ENCODE assay signal across 29 cellular contexts in the genomic region with DNA sequence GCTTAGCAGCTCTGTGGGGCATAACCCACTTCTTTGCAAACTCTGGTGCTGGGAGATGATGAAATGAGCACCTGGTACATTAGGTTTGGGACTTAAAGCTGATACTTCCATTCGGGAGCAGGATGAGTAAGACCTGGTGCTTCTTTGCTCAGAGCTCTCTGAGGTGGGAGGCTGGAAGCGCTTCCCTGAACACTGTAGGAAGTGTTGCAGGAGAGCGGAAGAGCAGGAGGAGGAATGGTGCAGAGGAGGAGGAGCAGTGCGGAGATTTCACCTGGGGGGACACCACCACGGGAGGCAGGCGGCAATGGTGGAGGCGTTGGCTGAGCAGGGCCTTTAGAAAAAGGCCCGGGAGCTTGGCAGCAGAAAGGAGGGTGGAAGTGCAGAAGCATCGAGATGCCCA.
"Had no signal": no experiment of that assay in that cellular context is flagged by ENCODE, and none has a peak within 500 bp of the region (broad histone marks: within the 10 kb centered on the region; RNA-seq: fewer than 3 reads in every experiment).

No MANE protein-coding gene starts in this region.

- H3K9me3 Mint-ChIP-seq: activated CD4-positive, alpha-beta T cell treated with anti-CD3 and anti-CD28 coated beads, Interleukin-2, amount 10 ng/mL, durations not matched to agents 24 days and 14 days; activated naive CD4-positive, alpha-beta T cell treated with anti-CD3 and anti-CD28 coated beads, Interleukin-2, amount 50 U/mL, for 24 hours; activated naive CD8-positive, alpha-beta T cell treated with anti-CD3 and anti-CD28 coated beads for 36 hours; activated naive CD8-positive, alpha-beta T cell treated with anti-CD3 and anti-CD28 coated beads, Interleukin-2, amount 50 U/mL, for 24 hours; activated T-helper 1 cell treated with anti-CD3 and anti-CD28 coated beads, Interleukin-12 subunit alpha, Interleukin-12 subunit beta, Interleukin-2, Interleukin-4 antibody, amounts not matched to agents 30 ng/mL and 10 ng/mL and 1 ng/mL, durations not matched to agents 14 hours and 24 hours and 36 hours; activated T-helper 2 cell treated with anti-CD3 and anti-CD28 coated beads, Interferon-gamma antibody, Interleukin-2, Interleukin-4, amounts not matched to agents 10 μg/mL and 5 μg/mL and 100 μg/mL, durations not matched to agents 14 hours and 24 hours and 36 hours had no signal

- DNase-seq: activated CD4-positive, alpha-beta memory T cell treated with anti-CD3 and anti-CD28 coated beads for 36 hours; activated CD4-positive, alpha-beta T cell treated with anti-CD3 and anti-CD28 coated beads for 36 hours; activated CD4-positive, alpha-beta T cell treated with anti-CD3 and anti-CD28 coated beads, Interleukin-2, amount 10 ng/mL, durations not matched to agents 24 days and 14 days; activated CD4-positive, CD25-positive, alpha-beta regulatory T cell; activated CD4-positive, CD25-positive, alpha-beta regulatory T cell treated with anti-CD3 and anti-CD28 coated beads, Interleukin-2, amount 50 U/mL, for 72 hours; activated CD8-positive, alpha-beta memory T cell treated with anti-CD3 and anti-CD28 coated beads, Interleukin-2, amount 10 ng/mL, durations not matched to agents 7 days and 5 days; activated CD8-positive, alpha-beta memory T cell treated with anti-CD3 and anti-CD28 coated beads, Interleukin-2, amount 50 U/mL, for 4 hours; activated CD8-positive, alpha-beta T cell treated with anti-CD3 and anti-CD28 coated beads, Interleukin-2, amount 10 ng/mL, durations not matched to agents 7 days and 5 days; activated effector memory CD4-positive, alpha-beta T cell treated with anti-CD3 and anti-CD28 coated beads, Interleukin-2, amount 50 U/mL, for 16 hours; activated naive CD4-positive, alpha-beta T cell treated with anti-CD3 and anti-CD28 coated beads for 36 hours; activated naive CD8-positive, alpha-beta T cell treated with anti-CD3 and anti-CD28 coated beads for 36 hours; activated naive CD8-positive, alpha-beta T cell treated with anti-CD3 and anti-CD28 coated beads, Interleukin-2, amount 50 U/mL, for 24 hours; activated T-cell treated with anti-CD3 and anti-CD28 coated beads, Interleukin-2, amount 50 U/mL, for 1 hour; activated T-cell treated with anti-CD3 and anti-CD28 coated beads, Interleukin-2, amount 50 U/mL, for 48 hours; adrenal gland; body of pancreas; central memory CD4-positive, alpha-beta T cell; cerebellar nuclear complex; colonic mucosa; effector CD8-positive, alpha-beta T cell; foreskin keratinocyte; gastrocnemius medialis; glutamatergic neuron; T-helper 1 cell; T-helper 2 cell had no signal

- ATAC-seq: activated CD4-positive, alpha-beta T cell treated with anti-CD3 and anti-CD28 coated beads for 36 hours; activated CD8-positive, alpha-beta memory T cell treated with anti-CD3 and anti-CD28 coated beads, Interleukin-2, amount 10 ng/mL, durations not matched to agents 7 days and 5 days; activated CD8-positive, alpha-beta T cell treated with anti-CD3 and anti-CD28 coated beads, Interleukin-2, amount 10 ng/mL, durations not matched to agents 7 days and 5 days; activated naive CD8-positive, alpha-beta T cell treated with anti-CD3 and anti-CD28 coated beads, Interleukin-2, amount 50 U/mL, for 24 hours; body of pancreas; foreskin keratinocyte; gastrocnemius medialis had no signal

- H3K27me3 Mint-ChIP-seq: activated CD4-positive, alpha-beta memory T cell treated with anti-CD3 and anti-CD28 coated beads for 36 hours; activated CD4-positive, alpha-beta T cell treated with anti-CD3 and anti-CD28 coated beads for 36 hours; activated CD4-positive, alpha-beta T cell treated with anti-CD3 and anti-CD28 coated beads, Interleukin-2, amount 10 ng/mL, durations not matched to agents 24 days and 14 days; activated CD8-positive, alpha-beta memory T cell treated with anti-CD3 and anti-CD28 coated beads, Interleukin-2, amount 10 ng/mL, durations not matched to agents 7 days and 5 days; activated naive CD4-positive, alpha-beta T cell treated with anti-CD3 and anti-CD28 coated beads, Interleukin-2, amount 50 U/mL, for 24 hours; activated naive CD8-positive, alpha-beta T cell treated with anti-CD3 and anti-CD28 coated beads for 36 hours; activated naive CD8-positive, alpha-beta T cell treated with anti-CD3 and anti-CD28 coated beads, Interleukin-2, amount 50 U/mL, for 24 hours had no signal

- H3K36me3 ChIP-seq: adrenal gland, colonic mucosa, esophagus muscularis mucosa, gastrocnemius medialis had no signal

- H3K4me1 Mint-ChIP-seq: activated CD4-positive, alpha-beta T cell treated with anti-CD3 and anti-CD28 coated beads for 36 hours; activated CD4-positive, alpha-beta T cell treated with anti-CD3 and anti-CD28 coated beads, Interleukin-2, amount 10 ng/mL, durations not matched to agents 24 days and 14 days; activated CD8-positive, alpha-beta memory T cell treated with anti-CD3 and anti-CD28 coated beads, Interleukin-2, amount 10 ng/mL, durations not matched to agents 7 days and 5 days; activated naive CD8-positive, alpha-beta T cell treated with anti-CD3 and anti-CD28 coated beads, Interleukin-2, amount 50 U/mL, for 24 hours had no signal

- H3K27me3 ChIP-seq: adrenal gland, body of pancreas, colonic mucosa, esophagus muscularis mucosa, foreskin keratinocyte, gastrocnemius medialis had no signal

- H3K27ac Mint-ChIP-seq: activated CD4-positive, alpha-beta memory T cell treated with anti-CD3 and anti-CD28 coated beads for 36 hours; activated CD4-positive, alpha-beta T cell treated with anti-CD3 and anti-CD28 coated beads for 36 hours; activated CD4-positive, alpha-beta T cell treated with anti-CD3 and anti-CD28 coated beads, Interleukin-2, amount 10 ng/mL, durations not matched to agents 24 days and 14 days; activated CD8-positive, alpha-beta memory T cell treated with anti-CD3 and anti-CD28 coated beads, Interleukin-2, amount 10 ng/mL, durations not matched to agents 7 days and 5 days; activated CD8-positive, alpha-beta T cell treated with anti-CD3 and anti-CD28 coated beads, Interleukin-2, amount 10 ng/mL, durations not matched to agents 7 days and 5 days; activated naive CD4-positive, alpha-beta T cell treated with anti-CD3 and anti-CD28 coated beads for 36 hours; activated naive CD4-positive, alpha-beta T cell treated with anti-CD3 and anti-CD28 coated beads, Interleukin-2, amount 50 U/mL, for 24 hours; activated naive CD8-positive, alpha-beta T cell treated with anti-CD3 and anti-CD28 coated beads for 36 hours; activated naive CD8-positive, alpha-beta T cell treated with anti-CD3 and anti-CD28 coated beads, Interleukin-2, amount 50 U/mL, for 24 hours; activated T-helper 1 cell treated with anti-CD3 and anti-CD28 coated beads, Interleukin-12 subunit alpha, Interleukin-12 subunit beta, Interleukin-2, Interleukin-4 antibody, amounts not matched to agents 30 ng/mL and 10 ng/mL and 1 ng/mL, durations not matched to agents 14 hours and 24 hours and 36 hours; activated T-helper 2 cell treated with anti-CD3 and anti-CD28 coated beads, Interferon-gamma antibody, Interleukin-2, Interleukin-4, amounts not matched to agents 10 μg/mL and 5 μg/mL and 100 μg/mL, durations not matched to agents 14 hours and 24 hours and 36 hours had no signal

- H3K4me1 ChIP-seq: adrenal gland, body of pancreas, colonic mucosa, esophagus muscularis mucosa, foreskin keratinocyte had no signal

- H3K4me3 ChIP-seq: adrenal gland, body of pancreas, colonic mucosa, esophagus muscularis mucosa, gastrocnemius medialis had no signal

- H3K27ac ChIP-seq: adrenal gland, body of pancreas, colonic mucosa, esophagus muscularis mucosa, foreskin keratinocyte, gastrocnemius medialis had no signal

- H3K4me3 Mint-ChIP-seq: activated CD4-positive, alpha-beta memory T cell treated with anti-CD3 and anti-CD28 coated beads for 36 hours; activated CD4-positive, alpha-beta T cell treated with anti-CD3 and anti-CD28 coated beads for 36 hours; activated CD4-positive, alpha-beta T cell treated with anti-CD3 and anti-CD28 coated beads, Interleukin-2, amount 10 ng/mL, durations not matched to agents 24 days and 14 days; activated CD8-positive, alpha-beta memory T cell treated with anti-CD3 and anti-CD28 coated beads, Interleukin-2, amount 10 ng/mL, durations not matched to agents 7 days and 5 days; activated CD8-positive, alpha-beta T cell treated with anti-CD3 and anti-CD28 coated beads, Interleukin-2, amount 10 ng/mL, durations not matched to agents 7 days and 5 days; activated naive CD4-positive, alpha-beta T cell treated with anti-CD3 and anti-CD28 coated beads for 36 hours; activated naive CD4-positive, alpha-beta T cell treated with anti-CD3 and anti-CD28 coated beads, Interleukin-2, amount 50 U/mL, for 24 hours; activated naive CD8-positive, alpha-beta T cell treated with anti-CD3 and anti-CD28 coated beads for 36 hours; activated naive CD8-positive, alpha-beta T cell treated with anti-CD3 and anti-CD28 coated beads, Interleukin-2, amount 50 U/mL, for 24 hours; activated T-helper 1 cell treated with anti-CD3 and anti-CD28 coated beads, Interleukin-12 subunit alpha, Interleukin-12 subunit beta, Interleukin-2, Interleukin-4 antibody, amounts not matched to agents 30 ng/mL and 10 ng/mL and 1 ng/mL, durations not matched to agents 14 hours and 24 hours and 36 hours had no signal

- H3K9me3 ChIP-seq: adrenal gland, body of pancreas, colonic mucosa, esophagus muscularis mucosa, gastrocnemius medialis had no signal
